ENCODE assay signal across 8 cellular contexts in genomic region chr6:154606457-154606856, GRCh38.
A peak's percentile ranks its signal among the peaks of the same experiment; 100 is the strongest.
DNase-seq lines count a peak whose midpoint lies in the region; ATAC-seq lines count a peak whose summit lies in the region.

No MANE protein-coding gene starts in this region.

- no peak overlapping the region for H3K4me3 ChIP-seq in H7 (ENCODE audit: insufficient read depth, low read depth, low read length)

- H3K36me3 ChIP-seq in H7 (replicated peaks; ENCODE audit: control insufficient read depth, insufficient read depth, low read length): no peaks in the 10 kb centered on the region

- ATAC-seq in GM19395 (IDR thresholded peaks at IDR 0.05; ENCODE audit: unreplicated experiment) (peak; percentile 77), HG03280 (IDR thresholded peaks at IDR 0.05; ENCODE audit: unreplicated experiment) (peak; percentile 68)

- H3K27me3 ChIP-seq in H7 (ENCODE audit: control insufficient read depth, insufficient read depth, low read length): no peaks in the 10 kb centered on the region; the same call in 1 of the 2 replicates

- DNase-seq in activated T-cell treated with anti-CD3 and anti-CD28 coated beads, Interleukin-2, amount 50 U/mL, for 1 hour: peak; percentile 56
- peak; percentile 90 for DNase-seq in stimulated activated CD4-positive, alpha-beta T cell treated with anti-CD3 and anti-CD28 coated beads, Interleukin-1b, Interleukin-23, amount 100 ng/mL, for 48 hours
- DNase-seq in HuH-7 (ENCODE audit: low spot score) (no peak), Kasumi-1 (lab: John Stamatoyannopoulos, UW) (no peak), amygdala (lab: John Stamatoyannopoulos, UW) (no peak), H7 (no peak)

Comparison
In these comparisons a context has a peak if more than half of its experiments do, and no peak if none do; other contexts are left out.
1. DNase-seq: peak in activated T-cell treated with anti-CD3 and anti-CD28 coated beads, Interleukin-2, amount 50 U/mL, for 1 hour (single experiment) and stimulated activated CD4-positive, alpha-beta T cell treated with anti-CD3 and anti-CD28 coated beads, Interleukin-1b, Interleukin-23, amount 100 ng/mL, for 48 hours (single experiment); none in HuH-7 (single experiment), Kasumi-1 (0 of 2), amygdala (0 of 56) and H7 (single experiment).